ENCODE assay signal across 9 cellular contexts in the genomic region with DNA sequence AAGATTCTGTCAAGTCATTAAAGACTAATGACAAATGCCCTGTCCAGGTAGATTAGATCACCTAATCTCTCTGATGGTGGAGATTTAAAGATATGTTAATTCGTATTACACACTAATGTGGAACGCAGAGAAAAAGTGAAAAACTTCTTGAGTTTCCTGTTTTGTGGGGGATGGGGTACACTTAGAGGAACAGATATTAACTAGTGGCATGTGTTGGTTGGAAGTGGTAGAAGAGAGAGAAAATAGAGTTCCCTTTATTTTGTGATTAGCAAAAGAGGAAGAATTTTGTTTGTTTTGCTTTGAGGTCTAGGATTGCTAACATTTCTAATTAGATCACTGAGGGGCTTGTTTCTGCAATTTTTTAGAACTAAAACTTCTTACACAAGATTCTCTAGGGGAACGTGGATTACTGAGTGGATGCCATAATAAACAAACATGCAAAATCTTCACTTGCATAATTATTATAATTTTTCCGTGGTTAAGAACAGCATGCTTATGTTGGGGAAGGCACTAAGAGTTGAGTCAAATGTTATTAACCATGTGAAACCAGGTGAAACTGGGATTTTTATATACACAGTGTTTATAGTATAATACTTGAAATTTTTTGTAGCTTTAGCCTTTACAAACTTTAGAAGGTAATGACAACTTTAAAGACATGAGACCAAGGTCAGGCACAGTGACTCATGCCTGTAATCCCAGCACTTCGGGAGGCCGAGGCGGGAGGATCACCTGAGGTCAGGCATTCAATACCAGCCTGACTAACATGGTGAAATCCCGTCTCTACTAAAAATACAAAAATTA.
DNase-seq lines count a peak whose midpoint lies in the region; ATAC-seq, FAIRE-seq and TF ChIP-seq lines count a peak whose summit lies in the region.
"Had no signal": no experiment of that assay in that cellular context is flagged by ENCODE, and none has a peak within 500 bp of the region (broad histone marks: within the 10 kb centered on the region; RNA-seq: fewer than 3 reads in every experiment).

No MANE protein-coding gene starts in this region.

- POLR2A ChIA-PET in K562 (lab: Yijun Ruan, JAX) = interaction anchor here (1.2 kb wide), 2 partner anchors 8 to 9 kb away, joined by 3 to 5 read pairs; no protein-coding TSS in a partner anchor

- H2AFZ ChIP-seq in K562 (ENCODE audit: low read depth, low read length) (peak overlapping the region; percentile 73), osteoblast (ENCODE audit: low read length) (no peak overlapping the region)

- DNase-seq in M059J (ENCODE audit: low read depth) (peak; percentile 70), K562 (ENCODE audit: extremely low read depth in 1 of 4, low spot score in 3 of 4) (no peak), osteoblast (ENCODE audit: insufficient read length, low spot score, missing footprints) (no peak), DMS53 treated with DMSO at 0.1 percent for 48 hours (lab: John Stamatoyannopoulos, UW; ENCODE audit: unreplicated experiment) (no peak), BE2C (no peak), NCI-H1436 (lab: John Stamatoyannopoulos, UW) (no peak)

- H3K27ac ChIP-seq in K562 (ENCODE audit: extremely low read depth, low read depth, low read length) = peak overlapping the region; percentile 10; the same call in 1 of the 3 replicates
- peak overlapping the region; percentile 73 for H3K27ac ChIP-seq in osteoblast (ENCODE audit: low read depth, low read length)
- H3K27ac ChIP-seq: KMS-11 had no signal

- H4K20me1 ChIP-seq in K562 (replicated peaks; ENCODE audit: control insufficient read depth, insufficient read depth, low read length) = no peaks in the 10 kb centered on the region
- H4K20me1 ChIP-seq in osteoblast (ENCODE audit: insufficient read depth, low read length) = no peaks in the 10 kb centered on the region

- intact Hi-C loops in K562 (cut with micrococcal nuclease) = no loop called here

- ATAC-seq in GM19452 (IDR thresholded peaks at IDR 0.05; ENCODE audit: unreplicated experiment) = peak; percentile 61
- ATAC-seq in K562 = no peak
- ATAC-seq in HG02970 (IDR thresholded peaks at IDR 0.05; ENCODE audit: low FRiP score, unreplicated experiment) = no peak

- H3K9me3 ChIP-seq in K562 (replicated peaks; ENCODE audit: control insufficient read depth, insufficient read depth, low read depth, low read length) (no peaks in the 10 kb centered on the region), osteoblast (ENCODE audit: low read depth, low read length) (no peaks in the 10 kb centered on the region), BE2C (no peaks in the 10 kb centered on the region)

- no peak for TF ChIP-seq POLR2A in K562 (conservative IDR thresholded peaks at IDR 0.05)

- in situ Hi-C loops in K562 (cut with MboI) = no loop called here

- TF ChIP-seq EP300 in K562 (IDR thresholded peaks at IDR 0.05; ENCODE audit: low read length) = no peak

- H3K36me3 ChIP-seq in K562 (ENCODE audit: control insufficient read depth, insufficient read depth, low read length) (no peaks in the 10 kb centered on the region), osteoblast (ENCODE audit: insufficient read depth, low read length) (no peaks in the 10 kb centered on the region), BE2C (no peaks in the 10 kb centered on the region)

- no peak overlapping the region for H3K9ac ChIP-seq in K562 (ENCODE audit: insufficient read depth in 1 of 2, low read depth in 2 of 2, low read length in 2 of 2)
- H3K9ac ChIP-seq: KMS-11 had no signal

- H3K4me1 ChIP-seq in K562 (replicated peaks in 1 of 2; ENCODE audit: control insufficient read depth in 2 of 2, insufficient read depth in 2 of 2, low read length in 2 of 2) = peaks cover 0 to 11% of the 10 kb centered on the region in 2 experiments; a peak in 3 of 5 replicates
- H3K4me1 ChIP-seq in osteoblast (ENCODE audit: insufficient read depth, low read length) = peaks cover 46% of the 10 kb centered on the region
- H3K4me1 ChIP-seq in BE2C = peaks cover 15% of the 10 kb centered on the region

- H3K27me3 ChIP-seq in K562 (ENCODE audit: control insufficient read depth in 2 of 2, insufficient read depth in 2 of 2, low read length in 2 of 2) (no peaks in the 10 kb centered on the region), osteoblast (ENCODE audit: insufficient read depth, low read length) (no peaks in the 10 kb centered on the region), BE2C (no peaks in the 10 kb centered on the region)

- FAIRE-seq in K562 (lab: Jason Lieb, UNC) = no peak

- H3K4me3 ChIP-seq in K562 (no peak overlapping the region), osteoblast (ENCODE audit: insufficient read depth, low read length) (no peak overlapping the region), BE2C (ENCODE audit: low read depth, low read length) (no peak overlapping the region)

- WGBS in K562 (ENCODE audit: insufficient coverage, low coverage, missing lambda C conversion rate) = 32% methylated on average over 8 of the region's 8 CpGs

- no peaks in the 10 kb centered on the region for H3K9me1 ChIP-seq in K562 (ENCODE audit: control insufficient read depth, insufficient read depth, low read length)

- CTCF ChIA-PET in K562 (lab: Yijun Ruan, JAX; ENCODE audit: low intra/inter-chr PET ratio) = no interaction called here

- H3K4me2 ChIP-seq in K562 (ENCODE audit: insufficient read depth, low read length) = no peak overlapping the region
- peak overlapping the region; percentile 16 for H3K4me2 ChIP-seq in osteoblast (ENCODE audit: insufficient read depth, low read length)

- TF ChIP-seq CTCF in K562 (IDR thresholded peaks at IDR 0.05 in 2 of 3, conservative IDR thresholded peaks at IDR 0.05 in 1 of 3; ENCODE audit: insufficient read depth in 2 of 3, low read depth in 1 of 3, low read length in 3 of 3) (no peak), osteoblast (IDR thresholded peaks at IDR 0.05; ENCODE audit: extremely low read depth, low read depth, low read length) (no peak), BE2C (IDR thresholded peaks at IDR 0.05; ENCODE audit: low read depth, low read length) (no peak)

- H3K79me2 ChIP-seq in K562 (ENCODE audit: control insufficient read depth, insufficient read depth, low read length) (no peaks in the 10 kb centered on the region), osteoblast (ENCODE audit: insufficient read depth, low read length) (peaks cover 19% of the 10 kb centered on the region)

- BruUV-seq in K562 (replicated peaks; lab: Mats Ljungman, UMichigan) = no TSS peak

- no peak for TF ChIP-seq RAD21 in K562 (CRISPR knock-in tag; conservative IDR thresholded peaks at IDR 0.05 in 1 of 2, IDR thresholded peaks at IDR 0.05 in 1 of 2)

TF ChIP-seq in K562, 482 proteins besides CTCF, POLR2A, EP300 and RAD21:
- TF ChIP-seq RBM22 (IDR thresholded peaks at IDR 0.05; ENCODE audit: low read depth, low read length, poor library complexity, severe bottlenecking) (no peak), ZEB2 (IDR thresholded peaks at IDR 0.05) (0 out of 2 replicates have a peak, but pooled peaks have one; percentile 22), CTBP1 (IDR thresholded peaks at IDR 0.05; ENCODE audit: borderline replicate concordance) (0 out of 2 replicates have a peak, but pooled peaks have one; percentile 32), RBM15 (IDR thresholded peaks at IDR 0.05; ENCODE audit: insufficient read depth, low read length) (no peak), TCFL5 (CRISPR knock-in tag; conservative IDR thresholded peaks at IDR 0.05) (no peak), SP2 (IDR thresholded peaks at IDR 0.05; ENCODE audit: extremely low read depth, low read depth, low read length, poor library complexity, severe bottlenecking) (no peak), SMARCE1 (IDR thresholded peaks at IDR 0.05) (no peak; the same call in 1 of the 2 replicates), SOX6 (IDR thresholded peaks at IDR 0.05) (0 out of 2 replicates have a peak, but pooled peaks have one; percentile 13), NFIC (IDR thresholded peaks at IDR 0.05) (no peak), HMBOX1 (IDR thresholded peaks at IDR 0.05) (peak; percentile 61), MCM2 (IDR thresholded peaks at IDR 0.05; ENCODE audit: low read depth) (no peak), SRSF7 (optimal IDR thresholded peaks at IDR 0.05; ENCODE audit: low read depth, low read length) (no peak), FOXJ3 (CRISPR knock-in tag; IDR thresholded peaks at IDR 0.05) (no peak), NFE2 (IDR thresholded peaks at IDR 0.05; ENCODE audit: low read depth) (0 out of 2 replicates have a peak, but pooled peaks have one; percentile 6), SRSF1 (IDR thresholded peaks at IDR 0.05; ENCODE audit: low read depth, low read length) (no peak), TSC22D4 (tag; IDR thresholded peaks at IDR 0.05) (no peak), ZNF79 (CRISPR knock-in tag; IDR thresholded peaks at IDR 0.05; ENCODE audit: low read depth) (no peak), CBX5 (IDR thresholded peaks at IDR 0.05; ENCODE audit: borderline replicate concordance, low read depth) (no peak), ZNF778 (CRISPR knock-in tag; IDR thresholded peaks at IDR 0.05) (no peak)
- TF ChIP-seq, protein P1, sequence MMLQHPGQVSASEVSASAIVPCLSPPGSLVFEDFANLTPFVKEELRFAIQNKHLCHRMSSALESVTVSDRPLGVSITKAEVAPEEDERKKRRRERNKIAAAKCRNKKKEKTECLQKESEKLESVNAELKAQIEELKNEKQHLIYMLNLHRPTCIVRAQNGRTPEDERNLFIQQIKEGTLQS (IDR thresholded peaks at IDR 0.05) = 0 out of 2 replicates have a peak, but pooled peaks have one; percentile 12
- TF ChIP-seq, protein P1 (CRISPR knock-in tag; conservative IDR thresholded peaks at IDR 0.05) = no peak
TF ChIP-seq in K562: peak in this region for 6.
